2 cellular contexts compared by ENCODE assay signal in the genomic region with DNA sequence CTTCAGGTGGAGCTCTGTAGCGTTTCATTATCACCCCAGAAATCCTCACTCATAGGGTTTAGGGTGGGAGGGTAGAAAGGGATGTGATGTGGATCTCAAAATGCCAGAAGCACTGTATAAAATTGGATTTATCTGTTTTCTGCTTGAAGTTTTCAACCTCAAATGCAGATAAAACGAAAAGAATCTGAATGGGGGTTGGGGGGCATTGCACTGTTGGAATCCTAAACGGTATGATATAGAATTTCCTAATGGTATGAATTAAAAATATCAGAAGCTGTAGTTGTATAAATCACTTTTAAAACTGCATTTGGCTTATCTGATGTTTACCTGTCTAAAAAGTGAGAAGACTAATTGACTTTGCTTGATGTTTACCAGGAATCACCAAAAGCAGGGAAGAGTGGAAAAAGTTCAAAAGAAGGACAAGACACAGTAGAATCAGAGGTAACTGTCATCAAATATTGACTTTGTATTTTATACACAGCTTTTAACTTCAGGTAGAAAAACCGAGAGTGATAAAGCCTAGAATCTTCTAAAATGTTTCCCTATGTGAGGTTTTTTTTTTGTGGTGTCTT.
TF ChIP-seq lines count a peak whose summit lies in the region.

No MANE protein-coding gene starts in this region.

TF ChIP-seq in GM23338, 12 proteins besides CTCF, POLR2A, EP300 and RAD21 (continued from another document):
- TF ChIP-seq, protein P1, sequence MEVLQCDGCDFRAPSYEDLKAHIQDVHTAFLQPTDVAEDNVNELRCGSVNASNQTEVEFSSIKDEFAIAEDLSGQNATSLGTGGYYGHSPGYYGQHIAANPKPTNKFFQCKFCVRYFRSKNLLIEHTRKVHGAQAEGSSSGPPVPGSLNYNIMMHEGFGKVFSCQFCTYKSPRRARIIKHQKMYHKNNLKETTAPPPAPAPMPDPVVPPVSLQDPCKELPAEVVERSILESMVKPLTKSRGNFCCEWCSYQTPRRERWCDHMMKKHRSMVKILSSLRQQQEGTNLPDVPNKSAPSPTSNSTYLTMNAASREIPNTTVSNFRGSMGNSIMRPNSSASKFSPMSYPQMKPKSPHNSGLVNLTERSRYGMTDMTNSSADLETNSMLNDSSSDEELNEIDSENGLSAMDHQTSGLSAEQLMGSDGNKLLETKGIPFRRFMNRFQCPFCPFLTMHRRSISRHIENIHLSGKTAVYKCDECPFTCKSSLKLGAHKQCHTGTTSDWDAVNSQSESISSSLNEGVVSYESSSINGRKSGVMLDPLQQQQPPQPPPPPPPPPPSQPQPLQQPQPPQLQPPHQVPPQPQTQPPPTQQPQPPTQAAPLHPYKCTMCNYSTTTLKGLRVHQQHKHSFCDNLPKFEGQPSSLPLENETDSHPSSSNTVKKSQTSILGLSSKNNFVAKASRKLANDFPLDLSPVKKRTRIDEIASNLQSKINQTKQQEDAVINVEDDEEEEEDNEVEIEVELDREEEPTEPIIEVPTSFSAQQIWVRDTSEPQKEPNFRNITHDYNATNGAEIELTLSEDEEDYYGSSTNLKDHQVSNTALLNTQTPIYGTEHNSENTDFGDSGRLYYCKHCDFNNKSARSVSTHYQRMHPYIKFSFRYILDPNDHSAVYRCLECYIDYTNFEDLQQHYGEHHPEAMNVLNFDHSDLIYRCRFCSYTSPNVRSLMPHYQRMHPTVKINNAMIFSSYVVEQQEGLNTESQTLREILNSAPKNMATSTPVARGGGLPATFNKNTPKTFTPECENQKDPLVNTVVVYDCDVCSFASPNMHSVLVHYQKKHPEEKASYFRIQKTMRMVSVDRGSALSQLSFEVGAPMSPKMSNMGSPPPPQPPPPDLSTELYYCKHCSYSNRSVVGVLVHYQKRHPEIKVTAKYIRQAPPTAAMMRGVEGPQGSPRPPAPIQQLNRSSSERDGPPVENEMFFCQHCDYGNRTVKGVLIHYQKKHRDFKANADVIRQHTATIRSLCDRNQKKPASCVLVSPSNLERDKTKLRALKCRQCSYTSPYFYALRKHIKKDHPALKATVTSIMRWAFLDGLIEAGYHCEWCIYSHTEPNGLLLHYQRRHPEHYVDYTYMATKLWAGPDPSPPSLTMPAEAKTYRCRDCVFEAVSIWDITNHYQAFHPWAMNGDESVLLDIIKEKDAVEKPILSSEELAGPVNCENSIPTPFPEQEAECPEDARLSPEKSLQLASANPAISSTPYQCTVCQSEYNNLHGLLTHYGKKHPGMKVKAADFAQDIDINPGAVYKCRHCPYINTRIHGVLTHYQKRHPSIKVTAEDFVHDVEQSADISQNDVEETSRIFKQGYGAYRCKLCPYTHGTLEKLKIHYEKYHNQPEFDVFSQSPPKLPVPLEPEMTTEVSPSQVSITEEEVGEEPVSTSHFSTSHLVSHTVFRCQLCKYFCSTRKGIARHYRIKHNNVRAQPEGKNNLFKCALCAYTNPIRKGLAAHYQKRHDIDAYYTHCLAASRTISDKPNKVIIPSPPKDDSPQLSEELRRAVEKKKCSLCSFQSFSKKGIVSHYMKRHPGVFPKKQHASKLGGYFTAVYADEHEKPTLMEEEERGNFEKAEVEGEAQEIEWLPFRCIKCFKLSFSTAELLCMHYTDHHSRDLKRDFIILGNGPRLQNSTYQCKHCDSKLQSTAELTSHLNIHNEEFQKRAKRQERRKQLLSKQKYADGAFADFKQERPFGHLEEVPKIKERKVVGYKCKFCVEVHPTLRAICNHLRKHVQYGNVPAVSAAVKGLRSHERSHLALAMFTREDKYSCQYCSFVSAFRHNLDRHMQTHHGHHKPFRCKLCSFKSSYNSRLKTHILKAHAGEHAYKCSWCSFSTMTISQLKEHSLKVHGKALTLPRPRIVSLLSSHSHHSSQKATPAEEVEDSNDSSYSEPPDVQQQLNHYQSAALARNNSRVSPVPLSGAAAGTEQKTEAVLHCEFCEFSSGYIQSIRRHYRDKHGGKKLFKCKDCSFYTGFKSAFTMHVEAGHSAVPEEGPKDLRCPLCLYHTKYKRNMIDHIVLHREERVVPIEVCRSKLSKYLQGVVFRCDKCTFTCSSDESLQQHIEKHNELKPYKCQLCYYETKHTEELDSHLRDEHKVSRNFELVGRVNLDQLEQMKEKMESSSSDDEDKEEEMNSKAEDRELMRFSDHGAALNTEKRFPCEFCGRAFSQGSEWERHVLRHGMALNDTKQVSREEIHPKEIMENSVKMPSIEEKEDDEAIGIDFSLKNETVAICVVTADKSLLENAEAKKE (CRISPR knock-in tag; IDR thresholded peaks at IDR 0.05), result no peak
- TF ChIP-seq ZNF331 (CRISPR knock-in tag; IDR thresholded peaks at IDR 0.05; ENCODE audit: low read depth) (no peak), POLR2AphosphoS5 (IDR thresholded peaks at IDR 0.05; ENCODE audit: low read depth) (no peak), CREB1 (CRISPR knock-in tag; IDR thresholded peaks at IDR 0.05; ENCODE audit: low read depth) (no peak), JUNB (IDR thresholded peaks at IDR 0.05; ENCODE audit: unreplicated experiment) (no peak), EZH2 (IDR thresholded peaks at IDR 0.05; ENCODE audit: low read depth, unreplicated experiment) (no peak), STAT1 (IDR thresholded peaks at IDR 0.05; ENCODE audit: unreplicated experiment) (no peak), EZH2phosphoT487 (IDR thresholded peaks at IDR 0.05; ENCODE audit: unreplicated experiment) (no peak), NANOG (IDR thresholded peaks at IDR 0.05; ENCODE audit: borderline replicate concordance) (no peak)
- TF ChIP-seq, protein P2, sequence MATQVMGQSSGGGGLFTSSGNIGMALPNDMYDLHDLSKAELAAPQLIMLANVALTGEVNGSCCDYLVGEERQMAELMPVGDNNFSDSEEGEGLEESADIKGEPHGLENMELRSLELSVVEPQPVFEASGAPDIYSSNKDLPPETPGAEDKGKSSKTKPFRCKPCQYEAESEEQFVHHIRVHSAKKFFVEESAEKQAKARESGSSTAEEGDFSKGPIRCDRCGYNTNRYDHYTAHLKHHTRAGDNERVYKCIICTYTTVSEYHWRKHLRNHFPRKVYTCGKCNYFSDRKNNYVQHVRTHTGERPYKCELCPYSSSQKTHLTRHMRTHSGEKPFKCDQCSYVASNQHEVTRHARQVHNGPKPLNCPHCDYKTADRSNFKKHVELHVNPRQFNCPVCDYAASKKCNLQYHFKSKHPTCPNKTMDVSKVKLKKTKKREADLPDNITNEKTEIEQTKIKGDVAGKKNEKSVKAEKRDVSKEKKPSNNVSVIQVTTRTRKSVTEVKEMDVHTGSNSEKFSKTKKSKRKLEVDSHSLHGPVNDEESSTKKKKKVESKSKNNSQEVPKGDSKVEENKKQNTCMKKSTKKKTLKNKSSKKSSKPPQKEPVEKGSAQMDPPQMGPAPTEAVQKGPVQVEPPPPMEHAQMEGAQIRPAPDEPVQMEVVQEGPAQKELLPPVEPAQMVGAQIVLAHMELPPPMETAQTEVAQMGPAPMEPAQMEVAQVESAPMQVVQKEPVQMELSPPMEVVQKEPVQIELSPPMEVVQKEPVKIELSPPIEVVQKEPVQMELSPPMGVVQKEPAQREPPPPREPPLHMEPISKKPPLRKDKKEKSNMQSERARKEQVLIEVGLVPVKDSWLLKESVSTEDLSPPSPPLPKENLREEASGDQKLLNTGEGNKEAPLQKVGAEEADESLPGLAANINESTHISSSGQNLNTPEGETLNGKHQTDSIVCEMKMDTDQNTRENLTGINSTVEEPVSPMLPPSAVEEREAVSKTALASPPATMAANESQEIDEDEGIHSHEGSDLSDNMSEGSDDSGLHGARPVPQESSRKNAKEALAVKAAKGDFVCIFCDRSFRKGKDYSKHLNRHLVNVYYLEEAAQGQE (IDR thresholded peaks at IDR 0.05; ENCODE audit: unreplicated experiment), result no peak
TF ChIP-seq in GM23338: peak in this region for 0.

TF ChIP-seq in WTC11, 78 proteins besides CTCF, POLR2A, EP300 and RAD21 (continued from another document):
- TF ChIP-seq, protein P3, sequence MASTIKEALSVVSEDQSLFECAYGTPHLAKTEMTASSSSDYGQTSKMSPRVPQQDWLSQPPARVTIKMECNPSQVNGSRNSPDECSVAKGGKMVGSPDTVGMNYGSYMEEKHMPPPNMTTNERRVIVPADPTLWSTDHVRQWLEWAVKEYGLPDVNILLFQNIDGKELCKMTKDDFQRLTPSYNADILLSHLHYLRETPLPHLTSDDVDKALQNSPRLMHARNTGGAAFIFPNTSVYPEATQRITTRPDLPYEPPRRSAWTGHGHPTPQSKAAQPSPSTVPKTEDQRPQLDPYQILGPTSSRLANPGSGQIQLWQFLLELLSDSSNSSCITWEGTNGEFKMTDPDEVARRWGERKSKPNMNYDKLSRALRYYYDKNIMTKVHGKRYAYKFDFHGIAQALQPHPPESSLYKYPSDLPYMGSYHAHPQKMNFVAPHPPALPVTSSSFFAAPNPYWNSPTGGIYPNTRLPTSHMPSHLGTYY (CRISPR knock-in tag; IDR thresholded peaks at IDR 0.05), result no peak
